ENCODE assay signal across 1 cellular context in the genomic region with DNA sequence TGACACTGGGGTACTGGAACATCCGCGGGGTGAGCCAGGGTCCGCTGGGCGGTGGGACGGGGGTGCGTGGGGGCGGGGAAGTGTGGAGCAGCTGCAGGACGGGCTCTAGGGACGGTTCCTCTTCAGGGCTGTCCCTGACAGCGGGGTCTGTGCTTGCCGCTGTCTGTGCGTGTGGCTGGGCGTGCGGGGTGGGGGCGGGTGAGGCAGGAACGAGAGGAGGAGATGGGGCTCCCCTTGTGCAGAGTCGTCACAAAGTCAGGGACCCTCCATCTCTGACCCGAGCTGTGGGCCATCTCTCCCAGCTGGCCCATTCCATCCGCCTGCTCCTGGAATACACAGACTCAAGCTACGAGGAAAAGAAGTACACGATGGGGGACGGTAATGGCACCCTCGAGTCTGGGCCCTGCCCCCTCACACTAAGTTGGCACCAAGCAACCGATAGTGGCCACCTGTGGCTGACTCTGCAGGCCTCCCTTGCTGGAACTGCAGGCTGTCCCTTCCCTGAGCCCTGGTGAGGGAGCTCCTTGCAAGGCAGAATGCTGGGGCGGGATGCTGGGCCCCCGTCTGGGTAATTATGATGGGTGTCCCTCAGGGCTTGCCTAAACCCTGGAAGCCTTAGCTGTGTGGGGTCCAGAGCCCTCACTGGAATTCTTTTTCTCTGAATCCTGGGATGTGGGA.
TF ChIP-seq lines count a peak whose summit lies in the region.

No MANE protein-coding gene starts in this region.

TF ChIP-seq in HEK293, 187 proteins besides CTCF, POLR2A, EP300 and RAD21 (continued from another document):
- TF ChIP-seq, protein P1, sequence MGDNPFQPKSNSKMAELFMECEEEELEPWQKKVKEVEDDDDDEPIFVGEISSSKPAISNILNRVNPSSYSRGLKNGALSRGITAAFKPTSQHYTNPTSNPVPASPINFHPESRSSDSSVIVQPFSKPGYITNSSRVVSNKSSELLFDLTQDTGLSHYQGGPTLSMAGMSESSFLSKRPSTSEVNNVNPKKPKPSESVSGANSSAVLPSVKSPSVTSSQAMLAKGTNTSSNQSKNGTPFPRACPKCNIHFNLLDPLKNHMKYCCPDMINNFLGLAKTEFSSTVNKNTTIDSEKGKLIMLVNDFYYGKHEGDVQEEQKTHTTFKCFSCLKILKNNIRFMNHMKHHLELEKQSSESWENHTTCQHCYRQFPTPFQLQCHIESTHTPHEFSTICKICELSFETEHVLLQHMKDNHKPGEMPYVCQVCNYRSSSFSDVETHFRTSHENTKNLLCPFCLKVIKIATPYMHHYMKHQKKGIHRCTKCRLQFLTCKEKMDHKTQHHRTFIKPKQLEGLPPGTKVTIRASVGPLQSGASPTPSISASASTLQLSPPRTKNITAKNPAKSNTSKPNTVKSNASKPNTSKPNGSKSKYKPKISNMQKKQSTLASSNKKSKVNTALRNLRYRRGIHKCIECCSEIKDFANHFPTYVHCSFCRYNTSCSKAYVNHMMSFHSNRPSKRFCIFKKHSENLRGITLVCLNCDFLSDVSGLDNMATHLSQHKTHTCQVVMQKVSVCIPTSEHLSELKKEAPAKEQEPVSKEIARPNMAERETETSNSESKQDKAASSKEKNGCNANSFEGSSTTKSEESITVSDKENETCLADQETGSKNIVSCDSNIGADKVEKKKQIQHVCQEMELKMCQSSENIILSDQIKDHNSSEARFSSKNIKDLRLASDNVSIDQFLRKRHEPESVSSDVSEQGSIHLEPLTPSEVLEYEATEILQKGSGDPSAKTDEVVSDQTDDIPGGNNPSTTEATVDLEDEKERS (tag by site-specific recombination; IDR thresholded peaks at IDR 0.05), result no peak
- no peak for TF ChIP-seq ZBTB1 (tag by site-specific recombination; IDR thresholded peaks at IDR 0.05)
